ENCODE assay signal across 8 cellular contexts in the genomic region with DNA sequence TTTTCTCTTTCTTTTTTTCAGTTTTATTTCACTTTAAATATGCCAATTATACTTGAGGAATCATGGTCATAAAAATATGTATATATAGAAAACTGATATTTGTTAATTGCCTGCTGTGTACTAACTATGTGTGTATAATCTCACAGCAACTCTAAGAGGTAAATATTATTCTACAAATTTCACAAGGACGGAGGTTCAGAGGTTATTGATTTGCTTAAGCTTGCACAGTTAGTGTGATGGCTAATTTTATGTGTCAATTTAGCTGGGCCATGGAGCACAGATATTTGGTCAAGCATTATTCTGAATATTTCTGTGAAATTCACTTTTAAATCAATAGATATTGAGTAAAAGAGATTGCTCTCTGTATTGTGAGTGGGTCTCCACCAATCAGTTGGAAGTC.
"Had no signal": no experiment of that assay in that cellular context is flagged by ENCODE, and none has a peak within 500 bp of the region (broad histone marks: within the 10 kb centered on the region; RNA-seq: fewer than 3 reads in every experiment).

No MANE protein-coding gene starts in this region.

- H3K4me3 ChIP-seq: GM12878 had no signal

- DNase-seq: GDM1, GF-D8 had no signal

- ATAC-seq: GM12878 had no signal

- FAIRE-seq: G401.6, GM12878, GM12891, GM12892, GM18507, GM19239 had no signal
